11 cellular contexts compared by ENCODE assay signal in genomic region chrX:119694601-119695534, GRCh38. TPM values are rescaled to one million over a fixed set of nuclear protein-coding genes. Genes with fewer than 3 reads are reported as not detected.
DNase-seq lines count a peak whose midpoint lies in the region; ATAC-seq, FAIRE-seq and TF ChIP-seq lines count a peak whose summit lies in the region.
"Had no signal": no experiment of that assay in that cellular context is flagged by ENCODE, and none has a peak within 500 bp of the region (broad histone marks: within the 10 kb centered on the region; RNA-seq: fewer than 3 reads in every experiment).

No MANE protein-coding gene starts in this region.

- no peak overlapping the region for H3K4ac ChIP-seq in mesendoderm (ENCODE audit: low read depth, low read length)

- no peak overlapping the region for H3K4me2 ChIP-seq in mesendoderm (ENCODE audit: low read length)

- H3K27me3 Mint-ChIP-seq in CD14-positive monocyte (ENCODE audit: low read depth in 3 of 3) (peaks cover 2 to 15% (median 2%) of the 10 kb centered on the region in 3 donors), T-helper 17 cell (no peaks in the 10 kb centered on the region)

- H2BK120ac ChIP-seq in mesendoderm (ENCODE audit: low read depth, low read length), result no peak overlapping the region

- peak overlapping the region; percentile 90 to 91 for H3K4me3 Mint-ChIP-seq in CD14-positive monocyte
- no peak overlapping the region for H3K4me3 Mint-ChIP-seq in T-helper 17 cell

- H3K4me1 Mint-ChIP-seq in CD14-positive monocyte, result peaks cover 19% of the 10 kb centered on the region
- H3K4me1 Mint-ChIP-seq in T-helper 17 cell, result peaks cover 14% of the 10 kb centered on the region

- H3K9ac ChIP-seq in mesendoderm (ENCODE audit: low read length), result no peak overlapping the region

- H3K79me2 ChIP-seq in mesendoderm (ENCODE audit: control insufficient read depth, insufficient read depth, low read length), result no peaks in the 10 kb centered on the region

- no peak overlapping the region for H3K18ac ChIP-seq in mesendoderm (ENCODE audit: low read length)

- H2BK15ac ChIP-seq in mesendoderm (replicated peaks; ENCODE audit: low read depth), result no peak overlapping the region

- H4K8ac ChIP-seq in mesendoderm (ENCODE audit: low read depth, low read length), result no peak overlapping the region

- H3K27me3 ChIP-seq in mesendoderm (ENCODE audit: insufficient read depth, low read length, poor library complexity), result no peaks in the 10 kb centered on the region

- no CpG with 5 or more reads among the region's 39 CpGs for WGBS in mesendoderm (ENCODE audit: extremely low coverage, insufficient coverage, low lambda C conversion rate)

- H3K27ac Mint-ChIP-seq in CD14-positive monocyte, result peak overlapping the region in 4 of 7 donors; percentile 6 to 72 (median 26)
- peak overlapping the region; percentile 41 for H3K27ac Mint-ChIP-seq in T-helper 17 cell

- H3K36me3 Mint-ChIP-seq in CD14-positive monocyte (no peaks in the 10 kb centered on the region), T-helper 17 cell (ENCODE audit: low read depth) (peaks cover 2% of the 10 kb centered on the region)

- H2BK5ac ChIP-seq in mesendoderm (ENCODE audit: low read length), result no peak overlapping the region

- peak; percentile 30 for TF ChIP-seq CTCF in CD14-positive monocyte (IDR thresholded peaks at IDR 0.05)

- TF ChIP-seq POLR2A in GM12892 (IDR thresholded peaks at IDR 0.05; ENCODE audit: low read depth, low read length), result no peak

- peak; percentile 73 for FAIRE-seq in GM12892 (lab: Jason Lieb, UNC)
- FAIRE-seq: small intestine had no signal

- H3K56ac ChIP-seq in mesendoderm (ENCODE audit: low read length), result peak overlapping the region; percentile 25

- no peak overlapping the region for H3K23ac ChIP-seq in mesendoderm (ENCODE audit: low read length)

- no peak overlapping the region for H2AK5ac ChIP-seq in mesendoderm (ENCODE audit: low read length)

- ATAC-seq in T-helper 17 cell (no peak), HG02885 (IDR thresholded peaks at IDR 0.05; ENCODE audit: poor library complexity, unreplicated experiment) (no peak)

- H3K27ac ChIP-seq in mesendoderm (ENCODE audit: low read depth, low read length), result no peak overlapping the region

- H4K5ac ChIP-seq in mesendoderm (ENCODE audit: low read length), result no peak overlapping the region

- DNase-seq in CD14-positive monocyte (ENCODE audit: low spot score), result no peak
- no peak for DNase-seq in GM12892 (ENCODE audit: insufficient read length)
- DNase-seq in T-helper 17 cell, result no peak
- DNase-seq in mesendoderm, result peak; percentile 80
- no peak for DNase-seq in stimulated activated CD4-positive, alpha-beta T cell treated with anti-CD3 and anti-CD28 coated beads, Interleukin-2, amount 100 ng/mL, for 24 hours
- DNase-seq in glomerular visceral epithelial cell (ENCODE audit: extremely low spot score), result no peak
- DNase-seq in MV-4-11 (lab: John Stamatoyannopoulos, UW), result no peak
- DNase-seq: activated CD8-positive, alpha-beta memory T cell treated with anti-CD3 and anti-CD28 coated beads, Interleukin-2, amount 50 U/mL, for 48 hours; NCI-H226; small intestine had no signal

- no peaks in the 10 kb centered on the region for H3K9me3 ChIP-seq in T-helper 17 cell (ENCODE audit: control insufficient read depth, low read length, poor library complexity, severe bottlenecking)

- H3K4me3 ChIP-seq in mesendoderm (ENCODE audit: low read length), result no peak overlapping the region

- H3K79me1 ChIP-seq in mesendoderm (ENCODE audit: low read length), result no peaks in the 10 kb centered on the region

- H3K9me3 Mint-ChIP-seq in CD14-positive monocyte, result peaks cover 0 to 3% (median 0%) of the 10 kb centered on the region in 7 donors

- intact Hi-C loops in CD14-positive monocyte (cut with micrococcal nuclease), result loop anchor here (5.0 to 10.0 kb wide), 3 partner anchors 60 to 90 kb away; partner anchors contain the start of genes NKRF (in 1 of the 2) and SOWAHD (in 1 of the 2)

- H3K4me1 ChIP-seq in mesendoderm (ENCODE audit: control insufficient read depth, low read depth, low read length), result no peaks in the 10 kb centered on the region

- no peaks in the 10 kb centered on the region for H3K36me3 ChIP-seq in mesendoderm (ENCODE audit: control insufficient read depth, insufficient read depth, low read length)

RNA-seq across cellular contexts. Expression of gene SEPTIN6, which starts 1.9 kb away (rescaled TPM):
- polyA plus RNA-seq in CD14-positive monocyte, result 10 to 100 TPM; 21.8 to 31.1 TPM
- polyA plus RNA-seq in GM12892 (2012; ENCODE audit: missing spikeins), result 135 TPM
- total RNA-seq in T-helper 17 cell, result 100 to 1,000 TPM; 150 to 163 TPM
- 19.8 TPM for polyA plus RNA-seq in mesendoderm (2013, experiment 1 of 2)
- 20.8 TPM for polyA plus RNA-seq in mesendoderm (2013, experiment 2 of 2)
